Comparison of ENCODE assay signal across 24 cellular contexts in the genomic region with DNA sequence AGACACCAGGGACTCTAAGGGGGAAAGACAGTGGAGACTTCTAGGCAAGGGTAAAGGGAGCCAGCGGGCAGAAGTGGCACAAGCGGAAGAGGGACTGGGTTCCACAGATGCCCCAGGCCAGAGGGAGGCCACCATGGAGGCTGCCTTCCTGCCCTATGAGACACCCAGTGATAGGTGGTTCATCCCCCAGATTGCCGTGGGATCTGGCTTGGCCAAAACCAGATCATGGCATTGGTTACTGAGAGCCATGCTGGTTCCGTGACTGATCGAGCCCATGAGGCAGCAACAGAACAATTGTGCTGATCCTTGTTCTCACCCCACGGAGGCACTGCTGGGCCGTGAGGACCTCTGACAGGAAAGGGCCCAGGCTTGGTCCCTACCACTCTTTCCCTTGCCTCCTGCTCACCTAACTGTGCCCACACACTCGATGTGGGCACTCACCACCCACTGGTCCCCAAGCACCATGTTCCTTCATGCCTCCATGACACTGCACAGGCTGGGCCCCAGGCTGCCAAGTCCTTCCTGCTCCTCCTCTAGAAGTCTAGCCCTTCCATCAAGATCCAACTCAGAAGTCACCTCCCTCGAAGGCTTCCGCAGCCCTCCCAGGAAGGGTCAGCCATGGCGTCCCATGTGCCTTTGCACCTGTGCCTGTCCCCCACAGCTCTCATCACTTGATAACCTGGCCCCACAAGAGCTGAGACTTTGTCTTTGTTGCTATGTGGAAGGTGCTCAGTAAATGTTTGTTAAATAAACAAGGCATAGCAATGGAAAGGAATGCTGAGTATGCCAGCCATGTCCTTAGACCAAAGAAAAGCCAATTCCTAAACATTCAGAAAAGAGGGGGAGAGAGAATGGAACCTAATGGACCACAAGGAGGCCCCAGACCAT. TPM values are rescaled to one million over a fixed set of nuclear protein-coding genes. Genes with fewer than 3 reads are reported as not detected.
DNase-seq lines count a peak whose midpoint lies in the region; ATAC-seq, FAIRE-seq and TF ChIP-seq lines count a peak whose summit lies in the region.
"Had no signal": no experiment of that assay in that cellular context is flagged by ENCODE, and none has a peak within 500 bp of the region (broad histone marks: within the 10 kb centered on the region; RNA-seq: fewer than 3 reads in every experiment).

No MANE protein-coding gene starts in this region.

- H3K79me2 ChIP-seq in osteoblast (ENCODE audit: insufficient read depth, low read length) (no peaks in the 10 kb centered on the region), GM23248 (ENCODE audit: insufficient read depth) (no peaks in the 10 kb centered on the region)

- in situ Hi-C loops in GM23248 (cut with MboI) = no loop called here

- H3K9me3 Mint-ChIP-seq in stimulated activated naive CD8-positive, alpha-beta T cell treated with anti-CD3 and anti-CD28 coated beads, Interleukin-15, amount 100 ng/mL, for 72 hours = no peaks in the 10 kb centered on the region
- H3K9me3 Mint-ChIP-seq: neural crest cell had no signal

- no peak overlapping the region for H3K4me3 Mint-ChIP-seq in stimulated activated naive CD8-positive, alpha-beta T cell treated with anti-CD3 and anti-CD28 coated beads, Interleukin-15, amount 100 ng/mL, for 72 hours
- H3K4me3 Mint-ChIP-seq: neural crest cell had no signal

- H3K27ac Mint-ChIP-seq in stimulated activated naive CD8-positive, alpha-beta T cell treated with anti-CD3 and anti-CD28 coated beads, Interleukin-15, amount 100 ng/mL, for 72 hours = no peak overlapping the region

- WGBS in GM23248 (ENCODE audit: low coverage in 1 of 2, low lambda C conversion rate in 2 of 2, missing lambda C conversion rate in 2 of 2), 2 experiments = 81 to 82% methylated on average over 11 of the region's 11 CpGs

- H3K27ac ChIP-seq in osteoblast (ENCODE audit: low read depth, low read length) (no peak overlapping the region), GM23248 (no peak overlapping the region)
- H3K27ac ChIP-seq: adrenal gland; BLaER1 treated with 17β-estradiol and CSF1 and Interleukin-3, amounts not matched to agents 10 nM and 100 nM had no signal

- H3K27me3 ChIP-seq in osteoblast (ENCODE audit: insufficient read depth, low read length) = no peaks in the 10 kb centered on the region
- no peaks in the 10 kb centered on the region for H3K27me3 ChIP-seq in GM23248 (replicated peaks; ENCODE audit: insufficient read depth)
- H3K27me3 ChIP-seq: BLaER1 treated with 17β-estradiol and CSF1 and Interleukin-3, amounts not matched to agents 10 nM and 100 nM had no signal

- H3K9me2 ChIP-seq in GM23248 (ENCODE audit: insufficient read depth) = no peaks in the 10 kb centered on the region; the same call in 1 of the 2 replicates

- peak; percentile 47 for DNase-seq in AG08396 (ENCODE audit: low spot score)
- no peak for DNase-seq in HTR-8/SVneo (ENCODE audit: insufficient read length, low spot score)
- DNase-seq in fibroblast of pulmonary artery (ENCODE audit: low read depth) = peak; percentile 29
- DNase-seq in osteoblast (ENCODE audit: insufficient read length, low spot score, missing footprints) = peak; percentile 89
- no peak for DNase-seq in NCI-H345 treated with DMSO at 0.1 percent for 48 hours (lab: John Stamatoyannopoulos, UW; ENCODE audit: unreplicated experiment)
- no peak for DNase-seq in SW480 (ENCODE audit: low spot score)
- DNase-seq in stimulated activated naive CD8-positive, alpha-beta T cell treated with anti-CD3 and anti-CD28 coated beads, Interleukin-15, amount 100 ng/mL, for 72 hours = no peak
- DNase-seq in GM23248 = no peak
- DNase-seq: activated CD4-positive, alpha-beta T cell treated with anti-CD3 and anti-CD28 coated beads, Interleukin-2, amount 50 U/mL, for 4 hours; adrenal gland; Karpas-422; NCI-H1694 treated with DMSO at 0.1 percent for 48 hours; NCI-H748 treated with DMSO at 0.1 percent for 48 hours; stimulated activated CD4-positive, alpha-beta T cell treated with anti-CD3 and anti-CD28 coated beads, Interleukin-4, amount 100 ng/mL, for 1 hour; stimulated activated naive CD4-positive, alpha-beta T cell treated with Interleukin-2 at 50 U/mL for 16 hours had no signal

- no peak overlapping the region for H3K9ac ChIP-seq in GM23248
- H3K9ac ChIP-seq: BLaER1 treated with 17β-estradiol and CSF1 and Interleukin-3, amounts not matched to agents 10 nM and 100 nM had no signal

- peaks cover 27% of the 10 kb centered on the region for H3K4me1 Mint-ChIP-seq in stimulated activated naive CD8-positive, alpha-beta T cell treated with anti-CD3 and anti-CD28 coated beads, Interleukin-15, amount 100 ng/mL, for 72 hours
- H3K4me1 Mint-ChIP-seq: neural crest cell had no signal

- H3K9me3 ChIP-seq in osteoblast (ENCODE audit: low read depth, low read length) (no peaks in the 10 kb centered on the region), GM23248 (ENCODE audit: low read depth) (no peaks in the 10 kb centered on the region)
- H3K9me3 ChIP-seq: adrenal gland; BLaER1 treated with 17β-estradiol and CSF1 and Interleukin-3, amounts not matched to agents 10 nM and 100 nM; spleen had no signal

- no peak overlapping the region for H3K4me3 ChIP-seq in fibroblast of pulmonary artery (replicated peaks; ENCODE audit: low read depth, low read length)
- no peak overlapping the region for H3K4me3 ChIP-seq in osteoblast (ENCODE audit: insufficient read depth, low read length)
- H3K4me3 ChIP-seq in GM23248 = no peak overlapping the region
- H3K4me3 ChIP-seq: adrenal gland; BLaER1 treated with 17β-estradiol and CSF1 and Interleukin-3, amounts not matched to agents 10 nM and 100 nM; spleen had no signal

- no peaks in the 10 kb centered on the region for H3K27me3 Mint-ChIP-seq in stimulated activated naive CD8-positive, alpha-beta T cell treated with anti-CD3 and anti-CD28 coated beads, Interleukin-15, amount 100 ng/mL, for 72 hours

- H3K36me3 ChIP-seq in osteoblast (ENCODE audit: insufficient read depth, low read length) (no peaks in the 10 kb centered on the region), GM23248 (ENCODE audit: low read depth) (no peaks in the 10 kb centered on the region)
- H3K36me3 ChIP-seq: adrenal gland; BLaER1 treated with 17β-estradiol and CSF1 and Interleukin-3, amounts not matched to agents 10 nM and 100 nM; spleen had no signal

- no peaks in the 10 kb centered on the region for H4K20me1 ChIP-seq in osteoblast (ENCODE audit: insufficient read depth, low read length)
- no peaks in the 10 kb centered on the region for H4K20me1 ChIP-seq in GM23248 (ENCODE audit: insufficient read depth)
- H4K20me1 ChIP-seq: BLaER1 treated with 17β-estradiol and CSF1 and Interleukin-3, amounts not matched to agents 10 nM and 100 nM had no signal

- peak; percentile 31 for FAIRE-seq in HTR-8/SVneo (lab: Jason Lieb, UNC)
- FAIRE-seq: endometrium had no signal

- H3K4me1 ChIP-seq in osteoblast (ENCODE audit: insufficient read depth, low read length) = peaks cover 7% of the 10 kb centered on the region
- H3K4me1 ChIP-seq in GM23248 (ENCODE audit: insufficient read depth) = peaks cover 18% of the 10 kb centered on the region
- H3K4me1 ChIP-seq: adrenal gland had no signal

- no peak for TF ChIP-seq CTCF in fibroblast of pulmonary artery (IDR thresholded peaks at IDR 0.05; ENCODE audit: low read length, missing control alignments)
- no peak for TF ChIP-seq CTCF in osteoblast (IDR thresholded peaks at IDR 0.05; ENCODE audit: extremely low read depth, low read depth, low read length)

- ATAC-seq in stimulated activated naive CD8-positive, alpha-beta T cell treated with anti-CD3 and anti-CD28 coated beads, Interleukin-15, amount 100 ng/mL, for 72 hours = no peak
- ATAC-seq: left lobe of liver had no signal

- H2AFZ ChIP-seq in osteoblast (ENCODE audit: low read length) (no peak overlapping the region), GM23248 (no peak overlapping the region)

- H3K4me2 ChIP-seq in osteoblast (ENCODE audit: insufficient read depth, low read length) (no peak overlapping the region), GM23248 (ENCODE audit: unreplicated experiment) (no peak overlapping the region)

- peaks cover 8% of the 10 kb centered on the region; the same call in 1 of the 2 replicates for H3F3A ChIP-seq in GM23248 (ENCODE audit: insufficient read depth)

RNA-seq across cellular contexts. Expression of a gene that starts 7.3 kb away (rescaled TPM):
- not detected in 2 replicates for total RNA-seq in osteoblast
- not detected in 2 replicates for total RNA-seq in GM23248 (2014; rRNA removed; shearing (Covaris generic))
- polyA plus RNA-seq in GM23248 (2016; fragmentation: Nextera tagmentation; extraction: Ambion mirVana) = 0.15 TPM in 1 of 2 replicates, not detected in the other
- total RNA-seq: adrenal gland, fibroblast of lung, left lobe of liver, mucosa of gallbladder, neural crest cell had no signal
- polyA plus RNA-seq: fibroblast of lung had no signal

RNA-seq across cellular contexts. Expression of a gene that starts 12.9 kb away (rescaled TPM):
- total RNA-seq in osteoblast = not detected in 2 replicates
- 0.22 TPM in 1 of 2 replicates, not detected in the other for total RNA-seq in GM23248 (2014; rRNA removed; shearing (Covaris generic))
- 0.13 TPM in 1 of 2 replicates, not detected in the other for polyA plus RNA-seq in GM23248 (2016; fragmentation: Nextera tagmentation; extraction: Ambion mirVana)
- total RNA-seq: glomerular endothelial cell, left lobe of liver, mucosa of gallbladder, neural crest cell had no signal

RNA-seq across cellular contexts. Expression of a gene that starts 21.9 kb away (rescaled TPM):
- total RNA-seq in osteoblast = not detected in 2 replicates
- not detected in 2 replicates for total RNA-seq in GM23248 (2014; rRNA removed; shearing (Covaris generic))
- polyA plus RNA-seq in GM23248 (2016; fragmentation: Nextera tagmentation; extraction: Ambion mirVana) = not detected in 2 replicates
- total RNA-seq: adrenal gland, fibroblast of lung, glomerular endothelial cell, left lobe of liver, mucosa of gallbladder, neural crest cell, spleen had no signal
- polyA plus RNA-seq: fibroblast of lung had no signal

RNA-seq across cellular contexts. Expression of a gene that starts 30.9 kb away (rescaled TPM):
- not detected in 2 replicates for total RNA-seq in osteoblast
- total RNA-seq in GM23248 (2014; rRNA removed; shearing (Covaris generic)) = not detected in 2 replicates
- not detected in 2 replicates for polyA plus RNA-seq in GM23248 (2016; fragmentation: Nextera tagmentation; extraction: Ambion mirVana)
- total RNA-seq: adrenal gland, fibroblast of lung, left lobe of liver, mucosa of gallbladder, neural crest cell, spleen had no signal
- polyA plus RNA-seq: adrenal gland, fibroblast of lung, spleen had no signal

RNA-seq across cellular contexts. Expression of a gene that starts 49.7 kb away (rescaled TPM):
- not detected in 2 replicates for total RNA-seq in osteoblast
- not detected in 2 replicates for total RNA-seq in GM23248 (2014; rRNA removed; shearing (Covaris generic))
- polyA plus RNA-seq in GM23248 (2016; fragmentation: Nextera tagmentation; extraction: Ambion mirVana) = not detected in 2 replicates
- total RNA-seq: adrenal gland, bronchial epithelial cell, fibroblast of lung, glomerular endothelial cell, left lobe of liver, mucosa of gallbladder, neural crest cell, spleen had no signal
- polyA plus RNA-seq: adrenal gland, fibroblast of lung, spleen had no signal

Comparison
In these comparisons a context has a peak if more than half of its experiments do, and no peak if none do; other contexts are left out.
1. DNase-seq: peak in AG08396 (single experiment), fibroblast of pulmonary artery (single experiment) and osteoblast (single experiment); none in HTR-8/SVneo (single experiment), NCI-H345 treated with DMSO at 0.1 percent for 48 hours (single experiment), SW480 (single experiment), stimulated activated naive CD8-positive, alpha-beta T cell treated with anti-CD3 and anti-CD28 coated beads, Interleukin-15, amount 100 ng/mL, for 72 hours (0 of 2) and GM23248 (single experiment).